ENCODE assay signal across 8 cellular contexts in genomic region chr1:211135342-211135950, GRCh38. TPM values are rescaled to one million over a fixed set of nuclear protein-coding genes. Genes with fewer than 3 reads are reported as not detected.
DNase-seq lines count a peak whose midpoint lies in the region; ATAC-seq, FAIRE-seq and TF ChIP-seq lines count a peak whose summit lies in the region.

No MANE protein-coding gene starts in this region.

- peak; percentile 25 for ATAC-seq in CD4-positive, alpha-beta T cell (ENCODE audit: poor library complexity)

- POLR2A ChIA-PET in CD4-positive, alpha-beta T cell (lab: Charles Lee), result interaction anchor here (1.3 kb wide), 1 partner anchor 123 kb away, joined by 4 read pairs; no protein-coding TSS in a partner anchor

- intact Hi-C loops in CD4-positive, alpha-beta T cell (cut with DNase I, micrococcal nuclease), result loop anchor here (1.0 to 2.0 kb wide), 4 partner anchors 123 to 728 kb away; partner anchors contain the start of gene RCOR3 (in 2 of the 2)
- intact Hi-C loops in kidney (cut with DNase I) (no loop called here), uterus (cut with DNase I; ENCODE audit: low total_unique reads) (no loop called here)

- peaks cover 0 to 5% of the 10 kb centered on the region in 2 donors for H3K4me1 ChIP-seq in kidney (ENCODE audit: control insufficient read depth in 1 of 2, insufficient read depth in 1 of 2, low read depth in 1 of 2, low read length in 2 of 2)
- peaks cover 0 to 10% of the 10 kb centered on the region in 2 donors for H3K4me1 ChIP-seq in uterus

- H3K9me3 Mint-ChIP-seq in CD4-positive, alpha-beta T cell, result no peaks in the 10 kb centered on the region
- peaks cover 3 to 12% (median 5%) of the 10 kb centered on the region in 5 experiments for H3K9me3 Mint-ChIP-seq in brain

- peak; percentile 55 for TF ChIP-seq CTCF in CD4-positive, alpha-beta T cell (IDR thresholded peaks at IDR 0.05)
- peak; percentile 84 for TF ChIP-seq CTCF in brain (conservative IDR thresholded peaks at IDR 0.05)
- TF ChIP-seq CTCF in kidney (IDR thresholded peaks at IDR 0.05; ENCODE audit: borderline replicate concordance, extremely low read depth, insufficient read depth), result peak; percentile 49
- TF ChIP-seq CTCF in uterus (IDR thresholded peaks at IDR 0.05), result peak; percentile 32 to 48 (median 42)

- CTCF ChIA-PET in CD4-positive, alpha-beta T cell (lab: Charles Lee), result interaction anchor here (0.7 to 2.8 kb wide), 5 partner anchors 19 to 732 kb away, joined by 3 to 13 read pairs (median 3); partner anchors contain the start of gene RCOR3

- peaks cover 66% of the 10 kb centered on the region for H3K27me3 ChIP-seq in CD4-positive, alpha-beta T cell (ENCODE audit: control insufficient read depth, insufficient read depth, low read length)
- no peaks in the 10 kb centered on the region for H3K27me3 ChIP-seq in uterus

- H3K27me3 Mint-ChIP-seq in CD4-positive, alpha-beta T cell, result peaks cover 83% of the 10 kb centered on the region
- peaks cover 12% of the 10 kb centered on the region for H3K27me3 Mint-ChIP-seq in brain

- no peak overlapping the region for H3K9ac ChIP-seq in kidney (ENCODE audit: low read length in 2 of 2)

- peak; percentile 92 for FAIRE-seq in kidney (lab: Jason Lieb, UNC)

- no peaks in the 10 kb centered on the region for H3K36me3 ChIP-seq in kidney (ENCODE audit: control insufficient read depth in 1 of 2, insufficient read depth in 2 of 2, low read length in 2 of 2)
- no peaks in the 10 kb centered on the region for H3K36me3 ChIP-seq in uterus

- TF ChIP-seq POLR2A in uterus (IDR thresholded peaks at IDR 0.05), result no peak

- H3K27ac ChIP-seq in CD4-positive, alpha-beta T cell (ENCODE audit: low read depth, low read length), result no peak overlapping the region
- H3K27ac ChIP-seq in kidney (ENCODE audit: low read depth in 2 of 2, low read length in 2 of 2) (no peak overlapping the region), uterus (no peak overlapping the region)

- no peak for DNase-seq in CD4-positive, alpha-beta T cell
- DNase-seq in H4 (ENCODE audit: low spot score) (peak; percentile 65), NCI-H446 treated with DMSO at 0.1 percent for 48 hours (lab: John Stamatoyannopoulos, UW) (peak; percentile 44), kidney (no peak), uterus (no peak), NCI-H187 treated with DMSO at 0.1 percent for 48 hours (lab: John Stamatoyannopoulos, UW) (no peak), occipital lobe (lab: John Stamatoyannopoulos, UW) (no peak)

- peak overlapping the region; percentile 49 for H3K4me3 Mint-ChIP-seq in CD4-positive, alpha-beta T cell
- peak overlapping the region in 1 of 5 experiments; percentile 51 for H3K4me3 Mint-ChIP-seq in brain

- H3K36me3 Mint-ChIP-seq in CD4-positive, alpha-beta T cell (ENCODE audit: low read depth), result no peaks in the 10 kb centered on the region
- no peaks in the 10 kb centered on the region for H3K36me3 Mint-ChIP-seq in brain

- peaks cover 9% of the 10 kb centered on the region for H3K4me1 Mint-ChIP-seq in CD4-positive, alpha-beta T cell (ENCODE audit: low read depth)
- H3K4me1 Mint-ChIP-seq in brain, result peaks cover 19% of the 10 kb centered on the region

- H3K9me3 ChIP-seq in CD4-positive, alpha-beta T cell (ENCODE audit: control insufficient read depth, low read length), result no peaks in the 10 kb centered on the region
- no peaks in the 10 kb centered on the region for H3K9me3 ChIP-seq in kidney (ENCODE audit: control insufficient read depth in 1 of 2, low read length in 2 of 2)
- no peaks in the 10 kb centered on the region for H3K9me3 ChIP-seq in uterus

- H3K27ac Mint-ChIP-seq in CD4-positive, alpha-beta T cell, result no peak overlapping the region
- H3K27ac Mint-ChIP-seq in brain, result no peak overlapping the region

- no peak overlapping the region for H3K4me3 ChIP-seq in kidney (ENCODE audit: low read length in 2 of 2)
- no peak overlapping the region for H3K4me3 ChIP-seq in uterus

RNA-seq across cellular contexts. Expression of gene KCNH1, which starts 1.5 kb away (rescaled TPM):
- not detected for total RNA-seq in CD4-positive, alpha-beta T cell
- total RNA-seq in H4 (2014; rRNA removed; shearing (Covaris generic)), result 0.41 and 0.97 TPM in 2 replicates
- polyA plus RNA-seq in brain (ENCODE audit: insufficient read depth, low read depth, low replicate concordance) (5.2 TPM), kidney (ENCODE audit: insufficient read depth, low read depth, low replicate concordance) (not detected)
- total RNA-seq in kidney (0.54 TPM), uterus (1 to 10 TPM in 2 of 4 donors, not detected in 2; 1.1 to 1.5 TPM), occipital lobe (5.1 TPM)

Comparison
In these comparisons a context has a peak if more than half of its experiments do, and no peak if none do; other contexts are left out.
1. DNase-seq: peak in H4 (single experiment) and NCI-H446 treated with DMSO at 0.1 percent for 48 hours (single experiment); none in CD4-positive, alpha-beta T cell (0 of 10), kidney (single experiment), uterus (0 of 2), NCI-H187 treated with DMSO at 0.1 percent for 48 hours (single experiment) and occipital lobe (single experiment).
2. intact Hi-C loops: an anchor here in CD4-positive, alpha-beta T cell (1.0 to 2.0 kb wide); none called in kidney and uterus.
3. Peak in every context shown above with its lines, with median percentiles within 50 percentile points of each other: CTCF ChIP-seq.